Comparison of ENCODE assay signal across 1 cellular context in the genomic region with DNA sequence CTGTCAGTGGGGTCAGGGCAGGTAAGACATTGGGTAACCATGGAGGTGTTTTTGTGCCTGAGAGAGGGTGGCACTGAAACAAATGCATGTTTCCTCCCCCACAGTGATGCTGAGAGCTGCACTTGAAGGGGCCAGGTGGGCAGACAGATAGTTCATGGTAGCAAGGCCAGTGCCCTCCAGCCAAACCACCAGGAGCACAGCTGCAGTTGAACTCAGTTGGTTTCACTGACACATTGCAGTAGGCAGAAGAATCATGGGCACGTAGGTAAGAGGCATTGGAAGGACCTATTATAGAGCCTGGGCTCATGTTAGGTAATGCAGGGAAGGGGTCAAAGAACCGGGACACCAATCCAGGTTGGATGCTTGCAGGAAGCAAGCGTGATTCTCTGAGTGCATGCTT.
TF ChIP-seq lines count a peak whose summit lies in the region.

No MANE protein-coding gene starts in this region.

TF ChIP-seq in GM23338, 12 proteins besides CTCF, POLR2A, EP300 and RAD21:
- TF ChIP-seq, protein P1, sequence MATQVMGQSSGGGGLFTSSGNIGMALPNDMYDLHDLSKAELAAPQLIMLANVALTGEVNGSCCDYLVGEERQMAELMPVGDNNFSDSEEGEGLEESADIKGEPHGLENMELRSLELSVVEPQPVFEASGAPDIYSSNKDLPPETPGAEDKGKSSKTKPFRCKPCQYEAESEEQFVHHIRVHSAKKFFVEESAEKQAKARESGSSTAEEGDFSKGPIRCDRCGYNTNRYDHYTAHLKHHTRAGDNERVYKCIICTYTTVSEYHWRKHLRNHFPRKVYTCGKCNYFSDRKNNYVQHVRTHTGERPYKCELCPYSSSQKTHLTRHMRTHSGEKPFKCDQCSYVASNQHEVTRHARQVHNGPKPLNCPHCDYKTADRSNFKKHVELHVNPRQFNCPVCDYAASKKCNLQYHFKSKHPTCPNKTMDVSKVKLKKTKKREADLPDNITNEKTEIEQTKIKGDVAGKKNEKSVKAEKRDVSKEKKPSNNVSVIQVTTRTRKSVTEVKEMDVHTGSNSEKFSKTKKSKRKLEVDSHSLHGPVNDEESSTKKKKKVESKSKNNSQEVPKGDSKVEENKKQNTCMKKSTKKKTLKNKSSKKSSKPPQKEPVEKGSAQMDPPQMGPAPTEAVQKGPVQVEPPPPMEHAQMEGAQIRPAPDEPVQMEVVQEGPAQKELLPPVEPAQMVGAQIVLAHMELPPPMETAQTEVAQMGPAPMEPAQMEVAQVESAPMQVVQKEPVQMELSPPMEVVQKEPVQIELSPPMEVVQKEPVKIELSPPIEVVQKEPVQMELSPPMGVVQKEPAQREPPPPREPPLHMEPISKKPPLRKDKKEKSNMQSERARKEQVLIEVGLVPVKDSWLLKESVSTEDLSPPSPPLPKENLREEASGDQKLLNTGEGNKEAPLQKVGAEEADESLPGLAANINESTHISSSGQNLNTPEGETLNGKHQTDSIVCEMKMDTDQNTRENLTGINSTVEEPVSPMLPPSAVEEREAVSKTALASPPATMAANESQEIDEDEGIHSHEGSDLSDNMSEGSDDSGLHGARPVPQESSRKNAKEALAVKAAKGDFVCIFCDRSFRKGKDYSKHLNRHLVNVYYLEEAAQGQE (IDR thresholded peaks at IDR 0.05; ENCODE audit: unreplicated experiment), result no peak
- no peak for TF ChIP-seq EZH2 (IDR thresholded peaks at IDR 0.05; ENCODE audit: low read depth, unreplicated experiment)
- no peak for TF ChIP-seq CREB1 (CRISPR knock-in tag; IDR thresholded peaks at IDR 0.05; ENCODE audit: low read depth)
- no peak for TF ChIP-seq ZNF114 (CRISPR knock-in tag; IDR thresholded peaks at IDR 0.05)
